ENCODE assay signal across 8 cellular contexts in genomic region chr2:158967731-158968395, GRCh38. TPM values are rescaled to one million over a fixed set of nuclear protein-coding genes. Genes with fewer than 3 reads are reported as not detected.
DNase-seq lines count a peak whose midpoint lies in the region; ATAC-seq, FAIRE-seq and TF ChIP-seq lines count a peak whose summit lies in the region.

No MANE protein-coding gene starts in this region.

- no peak for DNase-seq in activated naive CD8-positive, alpha-beta T cell treated with anti-CD3 and anti-CD28 coated beads, Interleukin-2, amount 10 ng/mL, durations not matched to agents 7 days and 5 days
- peak; percentile 55 to 74 (median 62) for DNase-seq in heart left ventricle
- DNase-seq in pancreas, result peak; percentile 30 to 71 (median 46)
- no peak for DNase-seq in GF-D8 (lab: John Stamatoyannopoulos, UW)
- no peak for DNase-seq in COLO829 (ENCODE audit: low spot score)

- no peaks in the 10 kb centered on the region for H3K36me3 ChIP-seq in DOHH2 (ENCODE audit: control insufficient read depth, low read length)
- no peaks in the 10 kb centered on the region for H3K36me3 ChIP-seq in HUES64 (ENCODE audit: insufficient read depth, low read length)
- H3K36me3 ChIP-seq in heart left ventricle, result no peaks in the 10 kb centered on the region
- no peaks in the 10 kb centered on the region for H3K36me3 ChIP-seq in pancreas

- 0 out of 2 replicates have a peak overlapping the region, but pooled peaks have one; percentile 47 for H3K4me2 ChIP-seq in DOHH2 (ENCODE audit: low read length)

- no peak overlapping the region for H3K27ac ChIP-seq in DOHH2 (ENCODE audit: low read depth, low read length)
- 0 out of 2 replicates have a peak overlapping the region, but pooled peaks have one; percentile 15 for H3K27ac ChIP-seq in HUES64 (ENCODE audit: low read depth, low read length)
- H3K27ac ChIP-seq in heart left ventricle, result peak overlapping the region; percentile 90 to 97 (median 94)
- H3K27ac ChIP-seq in pancreas, result peak overlapping the region; percentile 84 to 89 (median 87)

- H3K27me3 Mint-ChIP-seq in activated naive CD8-positive, alpha-beta T cell treated with anti-CD3 and anti-CD28 coated beads, Interleukin-2, amount 10 ng/mL, durations not matched to agents 7 days and 5 days, result peaks cover 75% of the 10 kb centered on the region

- H3K27ac Mint-ChIP-seq in activated naive CD8-positive, alpha-beta T cell treated with anti-CD3 and anti-CD28 coated beads, Interleukin-2, amount 10 ng/mL, durations not matched to agents 7 days and 5 days, result no peak overlapping the region

- peak overlapping the region; percentile 59 for H3K9ac ChIP-seq in HUES64 (ENCODE audit: low read depth, low read length)

- H3K4me3 ChIP-seq in DOHH2 (ENCODE audit: low read length) (peak overlapping the region; percentile 46; the same call in 1 of the 2 replicates), HUES64 (ENCODE audit: low read length) (peak overlapping the region; percentile 59), heart left ventricle (peak overlapping the region; percentile 64 to 93 (median 86)), pancreas (peak overlapping the region; percentile 74 to 88 (median 82))

- no peak for TF ChIP-seq POLR2A in heart left ventricle (IDR thresholded peaks at IDR 0.05)

- no peak for FAIRE-seq in pancreas (lab: Jason Lieb, UNC)

- no peaks in the 10 kb centered on the region for H3K9me3 Mint-ChIP-seq in activated naive CD8-positive, alpha-beta T cell treated with anti-CD3 and anti-CD28 coated beads, Interleukin-2, amount 10 ng/mL, durations not matched to agents 7 days and 5 days

- under 1% methylated on average over 31 of the region's 31 CpGs for WGBS in HUES64
- 1% methylated on average over 26 to 31 of the region's 31 CpGs for WGBS in heart left ventricle, 4 donors
- 1 to 2% methylated on average over 31 of the region's 31 CpGs for WGBS in pancreas, 2 donors

- H3K4me3 Mint-ChIP-seq in activated naive CD8-positive, alpha-beta T cell treated with anti-CD3 and anti-CD28 coated beads, Interleukin-2, amount 10 ng/mL, durations not matched to agents 7 days and 5 days, result peak overlapping the region; percentile 58

- peaks cover 55% of the 10 kb centered on the region for H3K27me3 ChIP-seq in DOHH2 (ENCODE audit: control insufficient read depth, low read length)
- H3K27me3 ChIP-seq in HUES64 (ENCODE audit: insufficient read depth, low read length), result peaks cover 90% of the 10 kb centered on the region
- H3K27me3 ChIP-seq in heart left ventricle, result peaks cover 0 to 12% (median 0%) of the 10 kb centered on the region in 9 donors
- no peaks in the 10 kb centered on the region for H3K27me3 ChIP-seq in pancreas

- no peaks in the 10 kb centered on the region for H3F3A ChIP-seq in DOHH2 (ENCODE audit: control insufficient read depth, insufficient read depth)

- H3K9me3 ChIP-seq in DOHH2 (ENCODE audit: control insufficient read depth, insufficient read depth, low read length) (no peaks in the 10 kb centered on the region), HUES64 (ENCODE audit: insufficient read depth, low read depth, low read length) (no peaks in the 10 kb centered on the region), heart left ventricle (no peaks in the 10 kb centered on the region), pancreas (no peaks in the 10 kb centered on the region)

- intact Hi-C loops in heart left ventricle (cut with DNase I), result loop anchor here (2.0 to 10.0 kb wide), 8 partner anchors 44 to 151 kb away; no protein-coding TSS in a partner anchor
- intact Hi-C loops in pancreas (cut with DNase I), result no loop called here

- no peaks in the 10 kb centered on the region for H3K79me2 ChIP-seq in DOHH2 (ENCODE audit: control insufficient read depth, low read length)

- peaks cover 15% of the 10 kb centered on the region for H3K4me1 Mint-ChIP-seq in activated naive CD8-positive, alpha-beta T cell treated with anti-CD3 and anti-CD28 coated beads, Interleukin-2, amount 10 ng/mL, durations not matched to agents 7 days and 5 days

- no peak for ATAC-seq in activated naive CD8-positive, alpha-beta T cell treated with anti-CD3 and anti-CD28 coated beads, Interleukin-2, amount 10 ng/mL, durations not matched to agents 7 days and 5 days (ENCODE audit: low read depth)
- ATAC-seq in heart left ventricle (peak; percentile 43 to 71 (median 60)), pancreas (peak; percentile 40 to 62 (median 54)), HG02571 (IDR thresholded peaks at IDR 0.05; ENCODE audit: unreplicated experiment) (no peak)

- H3K4me1 ChIP-seq in DOHH2 (ENCODE audit: control insufficient read depth, low read length) (peaks cover 7% of the 10 kb centered on the region; the same call in 1 of the 2 replicates), HUES64 (ENCODE audit: insufficient read depth, low read length) (peaks cover 12% of the 10 kb centered on the region), heart left ventricle (peaks cover 0 to 56% (median 31%) of the 10 kb centered on the region in 12 donors), pancreas (peaks cover 0 to 27% (median 13%) of the 10 kb centered on the region in 3 donors)

- H3K36me3 Mint-ChIP-seq in activated naive CD8-positive, alpha-beta T cell treated with anti-CD3 and anti-CD28 coated beads, Interleukin-2, amount 10 ng/mL, durations not matched to agents 7 days and 5 days, result no peaks in the 10 kb centered on the region

- no peaks in the 10 kb centered on the region for H3K9me2 ChIP-seq in DOHH2 (replicated peaks; ENCODE audit: control insufficient read depth, low read length)

- POLR2A ChIA-PET in activated naive CD8-positive, alpha-beta T cell treated with anti-CD3 and anti-CD28 coated beads, Interleukin-2, amount 10 ng/mL, durations not matched to agents 7 days and 5 days (lab: Charles Lee), result no interaction called here

- TF ChIP-seq CTCF in DOHH2 (IDR thresholded peaks at IDR 0.05; ENCODE audit: low read depth, low read length, poor library complexity, severe bottlenecking) (no peak), heart left ventricle (IDR thresholded peaks at IDR 0.05) (peak in 2 of 12 donors; percentile 2 to 14), pancreas (IDR thresholded peaks at IDR 0.05) (no peak)

- H4K20me1 ChIP-seq in DOHH2 (ENCODE audit: control insufficient read depth, insufficient read depth, low read depth, low read length), result no peaks in the 10 kb centered on the region

RNA-seq across cellular contexts. Expression of gene TANC1, which starts 0.6 kb away (rescaled TPM):
- 4.2 TPM for polyA plus RNA-seq in HUES64 (2013, experiment 1 of 2)
- 5.3 TPM for polyA plus RNA-seq in HUES64 (2013, experiment 2 of 2)
- under 1 TPM; 0.31 to 0.33 TPM for total RNA-seq in activated naive CD8-positive, alpha-beta T cell treated with anti-CD3 and anti-CD28 coated beads, Interleukin-2, amount 10 ng/mL, durations not matched to agents 7 days and 5 days
- 10 to 100 TPM; 41.2 to 91.1 (median 74.0) TPM for total RNA-seq in heart left ventricle
- 10 to 100 TPM; 26.6 to 43.8 TPM for polyA plus RNA-seq in heart left ventricle
- 10 to 100 TPM in 4 of 6 donors, 1 to 10 TPM in 2; 9.0 to 17.6 (median 11.5) TPM for total RNA-seq in pancreas
- 10 to 100 TPM in 1 of 2 donors, 1 to 10 TPM in 1; 10.0 to 10.2 TPM for polyA plus RNA-seq in pancreas

Comparison
In these comparisons a context has a peak if more than half of its experiments do, and no peak if none do; other contexts are left out.
1. ATAC-seq: peak in heart left ventricle (4 of 4) and pancreas (4 of 4); none in activated naive CD8-positive, alpha-beta T cell treated with anti-CD3 and anti-CD28 coated beads, Interleukin-2, amount 10 ng/mL, durations not matched to agents 7 days and 5 days (single experiment) and HG02571 (single experiment).
2. DNase-seq: peak in heart left ventricle (5 of 5) and pancreas (6 of 6); none in activated naive CD8-positive, alpha-beta T cell treated with anti-CD3 and anti-CD28 coated beads, Interleukin-2, amount 10 ng/mL, durations not matched to agents 7 days and 5 days (single experiment), GF-D8 (single experiment) and COLO829 (single experiment).
3. RNA of gene TANC1, which starts 0.6 kb away (total RNA-seq): 41.2 to 91.1 TPM in heart left ventricle and 9.0 to 17.6 TPM in pancreas; 0.31 to 0.33 TPM in activated naive CD8-positive, alpha-beta T cell treated with anti-CD3 and anti-CD28 coated beads, Interleukin-2, amount 10 ng/mL, durations not matched to agents 7 days and 5 days; every median in the first group is over 4 times any median in the second.
4. intact Hi-C loops: an anchor here in heart left ventricle (2.0 to 10.0 kb wide); none called in pancreas.
5. Peak in every context shown above with its lines, with median percentiles within 50 percentile points of each other: H3K4me3 ChIP-seq.